Comparison of ENCODE assay signal across 9 cellular contexts in the genomic region with DNA sequence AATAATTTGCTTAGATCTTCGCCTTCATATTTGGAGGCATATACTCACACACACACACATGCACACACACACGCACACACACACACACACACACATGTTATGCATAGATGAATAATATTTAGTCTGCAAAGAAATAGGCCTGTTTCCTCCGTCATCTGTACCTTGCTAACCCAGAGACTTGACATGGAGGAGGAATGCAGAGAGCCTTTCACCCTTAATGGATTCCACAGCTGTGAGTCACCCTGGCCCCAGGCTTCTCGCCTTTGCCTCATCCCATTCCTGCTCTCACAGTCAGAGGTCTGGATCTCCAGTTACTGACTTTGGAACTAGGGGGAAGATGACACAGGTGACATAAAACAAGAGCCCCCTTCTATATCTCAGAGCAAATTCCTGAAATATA. TPM values are rescaled to one million over a fixed set of nuclear protein-coding genes. Genes with fewer than 3 reads are reported as not detected.
DNase-seq lines count a peak whose midpoint lies in the region; ATAC-seq, FAIRE-seq and TF ChIP-seq lines count a peak whose summit lies in the region.
"Had no signal": no experiment of that assay in that cellular context is flagged by ENCODE, and none has a peak within 500 bp of the region (broad histone marks: within the 10 kb centered on the region; RNA-seq: fewer than 3 reads in every experiment).

No MANE protein-coding gene starts in this region.

- H3K9me3 ChIP-seq in body of pancreas (no peaks in the 10 kb centered on the region), iPS-18a (ENCODE audit: control insufficient read depth, low read depth, low read length) (no peaks in the 10 kb centered on the region), small intestine (ENCODE audit: control insufficient read depth, low read depth) (no peaks in the 10 kb centered on the region), WERI-Rb-1 (ENCODE audit: severe bottlenecking) (no peaks in the 10 kb centered on the region), spleen (no peaks in the 10 kb centered on the region)

- H3K27me3 ChIP-seq in body of pancreas (no peaks in the 10 kb centered on the region), iPS-18a (ENCODE audit: control insufficient read depth, insufficient read depth, low read length) (no peaks in the 10 kb centered on the region), small intestine (ENCODE audit: control insufficient read depth in 2 of 2, insufficient read depth in 2 of 2, low read length in 2 of 2) (no peaks in the 10 kb centered on the region), WERI-Rb-1 (ENCODE audit: insufficient read depth, low read depth, severe bottlenecking) (no peaks in the 10 kb centered on the region), spleen (replicated peaks in 1 of 7) (no peaks in the 10 kb centered on the region)

- H3K4me3 ChIP-seq in HFF-Myc (replicated peaks; ENCODE audit: low read depth, low read length) = no peak overlapping the region
- H3K4me3 ChIP-seq in body of pancreas = no peak overlapping the region
- peak overlapping the region; percentile 31 for H3K4me3 ChIP-seq in iPS-18a (ENCODE audit: low read length)
- H3K4me3 ChIP-seq in small intestine (ENCODE audit: low read depth in 1 of 2, low read length in 2 of 2) = no peak overlapping the region
- H3K4me3 ChIP-seq in WERI-Rb-1 (ENCODE audit: low read depth, low read length) = no peak overlapping the region
- H3K4me3 ChIP-seq in spleen = no peak overlapping the region

- ATAC-seq in body of pancreas = peak; percentile 67
- ATAC-seq: naive thymus-derived CD4-positive, alpha-beta T cell had no signal

- peak overlapping the region; percentile 45 for H3K9ac ChIP-seq in iPS-18a (ENCODE audit: low read length)

- DNase-seq in HFF-Myc (ENCODE audit: extremely low read depth, low read depth) = peak; percentile 97
- peak in 2 of 4 donors; percentile 28 to 40 for DNase-seq in body of pancreas
- peak; percentile 42 for DNase-seq in small intestine
- no peak for DNase-seq in stimulated activated naive CD4-positive, alpha-beta T cell (lab: John Stamatoyannopoulos, UW)
- DNase-seq in WERI-Rb-1 = no peak
- DNase-seq in spleen = no peak
- DNase-seq in cerebellar nuclear complex (lab: John Stamatoyannopoulos, UW) = no peak
- DNase-seq: naive thymus-derived CD4-positive, alpha-beta T cell had no signal

- H3K36me3 ChIP-seq in body of pancreas (replicated peaks in 1 of 2; ENCODE audit: insufficient read depth in 1 of 2, low read depth in 2 of 2) (no peaks in the 10 kb centered on the region), iPS-18a (ENCODE audit: control insufficient read depth, low read depth, low read length) (peaks cover 7% of the 10 kb centered on the region), small intestine (ENCODE audit: control insufficient read depth in 2 of 2, insufficient read depth in 2 of 2, low read length in 2 of 2) (no peaks in the 10 kb centered on the region), WERI-Rb-1 (peaks cover 3% of the 10 kb centered on the region; the same call in 1 of the 2 replicates), spleen (no peaks in the 10 kb centered on the region)

- no peak for FAIRE-seq in small intestine (lab: Jason Lieb, UNC)

- WGBS in body of pancreas, 2 donors = 81 to 90% methylated on average over 4 of the region's 4 CpGs
- WGBS in small intestine, 3 donors = 82 to 89% (median 84%) methylated on average over 4 of the region's 4 CpGs
- WGBS in spleen, 5 donors = 84 to 96% (median 86%) methylated on average over 4 of the region's 4 CpGs

- intact Hi-C loops in body of pancreas (cut with DNase I) = no loop called here
- intact Hi-C loops in spleen (cut with DNase I; ENCODE audit: low total_unique reads) = no loop called here

- TF ChIP-seq POLR2A in body of pancreas (IDR thresholded peaks at IDR 0.05) (no peak), spleen (IDR thresholded peaks at IDR 0.05) (no peak)

- H3K4me1 ChIP-seq in body of pancreas (no peaks in the 10 kb centered on the region), iPS-18a (ENCODE audit: control insufficient read depth, low read depth, low read length) (peaks cover 57% of the 10 kb centered on the region), small intestine (ENCODE audit: control insufficient read depth in 2 of 2, insufficient read depth in 1 of 2, low read depth in 1 of 2, low read length in 1 of 2) (no peaks in the 10 kb centered on the region), spleen (peaks cover 0 to 20% (median 2%) of the 10 kb centered on the region in 6 donors)

- TF ChIP-seq CTCF in HFF-Myc (IDR thresholded peaks at IDR 0.05; ENCODE audit: low read depth, low read length, missing control alignments) (no peak), body of pancreas (IDR thresholded peaks at IDR 0.05) (no peak), WERI-Rb-1 (IDR thresholded peaks at IDR 0.05; ENCODE audit: low read depth, low read length) (no peak), spleen (IDR thresholded peaks at IDR 0.05 in 8 of 11, conservative IDR thresholded peaks at IDR 0.05 in 3 of 11) (no peak)

- H3K27ac ChIP-seq in body of pancreas (no peak overlapping the region), iPS-18a (ENCODE audit: low read length) (peak overlapping the region; percentile 73), small intestine (ENCODE audit: low read depth in 1 of 2, low read length in 1 of 2) (no peak overlapping the region), WERI-Rb-1 (no peak overlapping the region), spleen (peak overlapping the region in 4 of 8 donors; percentile 38 to 58 (median 42))

RNA-seq across cellular contexts. Expression of gene ZNF462, which starts 29.7 kb away (rescaled TPM):
- 1 to 10 TPM; 4.7 to 8.9 TPM for total RNA-seq in body of pancreas
- polyA plus RNA-seq in small intestine = 1 to 10 TPM in 2 of 3 donors, under 1 TPM in 1; 0.54 to 4.5 (median 2.0) TPM
- total RNA-seq in spleen = 10 to 100 TPM; 18.6 to 38.9 (median 22.9) TPM
- polyA plus RNA-seq in spleen = 1 to 10 TPM in 1 of 3 donors, under 1 TPM in 2; 0.36 to 1.4 (median 0.70) TPM

Comparison
In these comparisons a context has a peak if more than half of its experiments do, and no peak if none do; other contexts are left out.
1. DNase-seq: peak in HFF-Myc (single experiment) and small intestine (single experiment); none in stimulated activated naive CD4-positive, alpha-beta T cell (0 of 6), WERI-Rb-1 (single experiment), spleen (single experiment) and cerebellar nuclear complex (0 of 2).